In genomic region chr2:149651229-149651628, GRCh38 we compare ENCODE assay signal across 30 cellular contexts.
"Had no signal": no experiment of that assay in that cellular context is flagged by ENCODE, and none has a peak within 500 bp of the region (broad histone marks: within the 10 kb centered on the region; RNA-seq: fewer than 3 reads in every experiment).

No MANE protein-coding gene starts in this region.

- H3K27me3 ChIP-seq: adrenal gland, body of pancreas, colonic mucosa, gastroesophageal sphincter, left lung, neutrophil, stomach, thyroid gland, upper lobe of left lung had no signal

- H3K4me1 Mint-ChIP-seq: activated B cell treated with CpG ODN at 0.5 μM for 24 hours; activated CD4-positive, alpha-beta T cell treated with anti-CD3 and anti-CD28 coated beads for 36 hours; activated naive CD8-positive, alpha-beta T cell treated with anti-CD3 and anti-CD28 coated beads for 36 hours; naive B cell; nephron progenitor cell; stimulated activated naive B cell treated with anti-CD40 and anti-IgM and Interleukin-4, amounts not matched to agents 10 μg/mL and 1 μg/mL and 100 μg/mL, for 72 hours had no signal

- H3K36me3 ChIP-seq: adrenal gland, colonic mucosa, gastroesophageal sphincter, left lung, neutrophil, stomach, thyroid gland, upper lobe of left lung had no signal

- H3K27ac Mint-ChIP-seq: activated B cell treated with CpG ODN at 0.5 μM for 24 hours; activated CD4-positive, alpha-beta T cell treated with anti-CD3 and anti-CD28 coated beads for 36 hours; activated naive CD4-positive, alpha-beta T cell treated with anti-CD3 and anti-CD28 coated beads for 36 hours; activated naive CD8-positive, alpha-beta T cell treated with anti-CD3 and anti-CD28 coated beads for 36 hours; activated T-helper 1 cell treated with anti-CD3 and anti-CD28 coated beads, Interleukin-12 subunit alpha, Interleukin-12 subunit beta, Interleukin-2, Interleukin-4 antibody, amounts not matched to agents 30 ng/mL and 10 ng/mL and 1 ng/mL, durations not matched to agents 14 hours and 24 hours and 36 hours; naive B cell; nephron progenitor cell; stimulated activated naive B cell treated with anti-CD40 and anti-IgM and Interleukin-4, amounts not matched to agents 10 μg/mL and 1 μg/mL and 100 μg/mL, for 72 hours; T-helper 2 cell treated with Interferon-gamma antibody and Interleukin-4, amounts not matched to agents 5 μg/mL and 100 μg/mL, for 36 hours had no signal

- H3K4me1 ChIP-seq: adrenal gland, body of pancreas, colonic mucosa, gastroesophageal sphincter, left lung, stomach, thyroid gland, upper lobe of left lung had no signal

- H3K9me3 Mint-ChIP-seq: activated naive CD4-positive, alpha-beta T cell treated with anti-CD3 and anti-CD28 coated beads for 36 hours had no signal

- H3K36me3 Mint-ChIP-seq: activated naive CD8-positive, alpha-beta T cell treated with anti-CD3 and anti-CD28 coated beads for 36 hours; naive B cell; stimulated activated naive B cell treated with anti-CD40 and anti-IgM and Interleukin-4, amounts not matched to agents 10 μg/mL and 1 μg/mL and 100 μg/mL, for 72 hours had no signal

- H3K4me3 ChIP-seq: adrenal gland, body of pancreas, colonic mucosa, gastroesophageal sphincter, left lung, lung, skin epidermis, stomach, thyroid gland, upper lobe of left lung had no signal

- H3K9me3 ChIP-seq: adrenal gland, body of pancreas, colonic mucosa, gastroesophageal sphincter, neutrophil, thyroid gland, upper lobe of left lung had no signal

- H3K27ac ChIP-seq: adrenal gland, body of pancreas, colonic mucosa, gastroesophageal sphincter, neutrophil, skin epidermis, stomach, thyroid gland had no signal

- H3K4me3 Mint-ChIP-seq: activated B cell treated with CpG ODN at 0.5 μM for 24 hours; activated CD4-positive, alpha-beta T cell treated with anti-CD3 and anti-CD28 coated beads for 36 hours; activated naive CD4-positive, alpha-beta T cell treated with anti-CD3 and anti-CD28 coated beads for 36 hours; activated naive CD8-positive, alpha-beta T cell treated with anti-CD3 and anti-CD28 coated beads for 36 hours; activated T-helper 1 cell treated with anti-CD3 and anti-CD28 coated beads, Interleukin-12 subunit alpha, Interleukin-12 subunit beta, Interleukin-2, Interleukin-4 antibody, amounts not matched to agents 30 ng/mL and 10 ng/mL and 1 ng/mL, durations not matched to agents 14 hours and 24 hours and 36 hours; naive B cell; nephron progenitor cell; stimulated activated naive B cell treated with anti-CD40 and anti-IgM and Interleukin-4, amounts not matched to agents 10 μg/mL and 1 μg/mL and 100 μg/mL, for 72 hours; T-helper 2 cell treated with Interferon-gamma antibody and Interleukin-4, amounts not matched to agents 5 μg/mL and 100 μg/mL, for 36 hours had no signal

- ATAC-seq: activated CD4-positive, alpha-beta T cell treated with anti-CD3 and anti-CD28 coated beads for 36 hours; body of pancreas; gastroesophageal sphincter; left lung; sciatic nerve; stimulated activated naive B cell treated with anti-CD40 and anti-IgM and Interleukin-4, amounts not matched to agents 10 μg/mL and 1 μg/mL and 100 μg/mL, for 72 hours had no signal

- DNase-seq: activated B cell treated with CpG ODN at 0.5 μM for 24 hours; activated CD4-positive, alpha-beta T cell treated with anti-CD3 and anti-CD28 coated beads for 36 hours; activated CD4-positive, alpha-beta T cell treated with anti-CD3 and anti-CD28 coated beads, Interleukin-2, amount 50 U/mL, for 4 hours; activated CD8-positive, alpha-beta memory T cell treated with anti-CD3 and anti-CD28 coated beads for 24 hours; activated effector memory CD4-positive, alpha-beta T cell treated with anti-CD3 and anti-CD28 coated beads, Interleukin-2, amount 50 U/mL, for 16 hours; activated naive CD4-positive, alpha-beta T cell treated with anti-CD3 and anti-CD28 coated beads for 36 hours; activated naive CD8-positive, alpha-beta T cell treated with anti-CD3 and anti-CD28 coated beads for 36 hours; adrenal gland; aorta; body of pancreas; cerebellar nuclear complex; colonic mucosa; effector memory CD4-positive, alpha-beta T cell; hippocampal formation; left lung; naive B cell; nephron progenitor cell; stimulated activated CD4-positive, alpha-beta T cell treated with anti-CD3 and anti-CD28 coated beads, Interleukin-4, amount 100 ng/mL, for 24 hours; stimulated activated naive B cell treated with anti-CD40 and anti-IgM and Interleukin-4, amounts not matched to agents 10 μg/mL and 1 μg/mL and 100 μg/mL, for 72 hours; stomach; T-helper 1 cell; thyroid gland; upper lobe of left lung had no signal
